ENCODE assay signal across 10 cellular contexts in the genomic region with DNA sequence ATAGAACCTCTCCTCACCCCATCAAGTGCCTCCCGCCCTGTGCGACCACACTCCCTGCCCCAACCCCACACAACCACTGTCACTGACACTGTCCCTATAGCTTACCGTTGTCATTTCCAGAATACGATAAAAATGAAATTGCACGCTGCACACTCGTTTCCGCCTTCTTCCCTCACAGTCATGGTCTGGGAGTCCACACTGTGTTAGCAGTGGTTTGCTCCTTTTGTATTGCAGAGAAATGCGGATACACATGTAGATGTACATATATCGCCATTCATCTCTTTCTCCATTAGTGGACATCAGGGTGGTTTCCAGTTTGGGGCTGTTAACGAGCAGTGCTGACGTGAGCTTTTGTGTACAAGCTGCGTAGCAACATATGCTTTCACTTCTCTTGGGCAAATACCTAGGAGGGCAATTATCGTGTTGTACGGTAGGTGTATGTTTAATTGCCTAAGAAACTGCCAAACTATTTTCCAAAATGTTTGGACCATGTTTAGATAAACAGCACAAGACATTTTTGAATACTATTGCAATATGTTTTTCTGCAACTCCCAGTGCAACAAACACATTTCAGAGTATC. TPM values are rescaled to one million over a fixed set of nuclear protein-coding genes. Genes with fewer than 3 reads are reported as not detected.
DNase-seq lines count a peak whose midpoint lies in the region; ATAC-seq lines count a peak whose summit lies in the region.
"Had no signal": no experiment of that assay in that cellular context is flagged by ENCODE, and none has a peak within 500 bp of the region (broad histone marks: within the 10 kb centered on the region; RNA-seq: fewer than 3 reads in every experiment).

No MANE protein-coding gene starts in this region.

- H3K4me1 Mint-ChIP-seq in activated CD4-positive, alpha-beta memory T cell treated with anti-CD3 and anti-CD28 coated beads, Interleukin-2, amount 10 ng/mL, durations not matched to agents 7 days and 5 days: peaks cover 72% of the 10 kb centered on the region
- H3K4me1 Mint-ChIP-seq in naive thymus-derived CD4-positive, alpha-beta T cell: peaks cover 41 to 69% (median 59%) of the 10 kb centered on the region in 7 donors

- H3K27ac Mint-ChIP-seq in activated CD4-positive, alpha-beta memory T cell treated with anti-CD3 and anti-CD28 coated beads, Interleukin-2, amount 10 ng/mL, durations not matched to agents 7 days and 5 days: peak overlapping the region; percentile 97
- peak overlapping the region; percentile 96 to 100 (median 98) for H3K27ac Mint-ChIP-seq in naive thymus-derived CD4-positive, alpha-beta T cell

- peaks cover 22 to 49% of the 10 kb centered on the region in 2 donors for H3K4me1 ChIP-seq in naive thymus-derived CD4-positive, alpha-beta T cell (ENCODE audit: control insufficient read depth in 2 of 2, insufficient read depth in 2 of 2, low read length in 2 of 2)

- H3K27ac ChIP-seq in naive thymus-derived CD4-positive, alpha-beta T cell (ENCODE audit: low read depth, low read length): peak overlapping the region; percentile 81
- H3K27ac ChIP-seq: GM23248 had no signal

- H3K9me3 ChIP-seq in naive thymus-derived CD4-positive, alpha-beta T cell (ENCODE audit: control insufficient read depth in 2 of 3, low read length in 3 of 3): no peaks in the 10 kb centered on the region

- POLR2A ChIA-PET in activated CD4-positive, alpha-beta memory T cell treated with anti-CD3 and anti-CD28 coated beads, Interleukin-2, amount 10 ng/mL, durations not matched to agents 7 days and 5 days (lab: Charles Lee): interaction anchor here (0.9 to 11.3 kb wide), 35 partner anchors 11 to 388 kb away, joined by 3 to 265 read pairs (median 9); a partner anchor contains a TSS
- POLR2A ChIA-PET in naive thymus-derived CD4-positive, alpha-beta T cell (lab: Charles Lee): interaction anchor here (0.6 to 7.4 kb wide), 27 partner anchors 8 to 1798 kb away, joined by 3 to 222 read pairs (median 7); a partner anchor contains a TSS

- peaks cover 36% of the 10 kb centered on the region for H3K36me3 Mint-ChIP-seq in activated CD4-positive, alpha-beta memory T cell treated with anti-CD3 and anti-CD28 coated beads, Interleukin-2, amount 10 ng/mL, durations not matched to agents 7 days and 5 days (ENCODE audit: low read depth)
- H3K36me3 Mint-ChIP-seq in naive thymus-derived CD4-positive, alpha-beta T cell: peaks cover 0 to 25% (median 0%) of the 10 kb centered on the region in 5 donors

- peak; percentile 64 for ATAC-seq in HG03520 (IDR thresholded peaks at IDR 0.05; ENCODE audit: unreplicated experiment)
- ATAC-seq in naive thymus-derived CD4-positive, alpha-beta T cell: peak; percentile 21
- ATAC-seq in HG03097 (IDR thresholded peaks at IDR 0.05; ENCODE audit: low FRiP score, unreplicated experiment): no peak

- no peaks in the 10 kb centered on the region for H3K9me3 Mint-ChIP-seq in activated CD4-positive, alpha-beta memory T cell treated with anti-CD3 and anti-CD28 coated beads, Interleukin-2, amount 10 ng/mL, durations not matched to agents 7 days and 5 days
- peaks cover 0 to 8% (median 0%) of the 10 kb centered on the region in 11 donors for H3K9me3 Mint-ChIP-seq in naive thymus-derived CD4-positive, alpha-beta T cell

- peak; percentile 77 for DNase-seq in DMS53 (lab: John Stamatoyannopoulos, UW)
- peak; percentile 52 for DNase-seq in activated CD4-positive, alpha-beta memory T cell treated with anti-CD3 and anti-CD28 coated beads, Interleukin-2, amount 10 ng/mL, durations not matched to agents 7 days and 5 days
- no peak for DNase-seq in naive thymus-derived CD4-positive, alpha-beta T cell
- no peak for DNase-seq in C1 segment of cervical spinal cord (lab: John Stamatoyannopoulos, UW)
- DNase-seq in iPS-NIHi7 (ENCODE audit: extremely low spot score): no peak
- DNase-seq in effector CD4-positive, alpha-beta T cell: no peak
- DNase-seq: GM23248 had no signal

- H3K27me3 Mint-ChIP-seq in activated CD4-positive, alpha-beta memory T cell treated with anti-CD3 and anti-CD28 coated beads, Interleukin-2, amount 10 ng/mL, durations not matched to agents 7 days and 5 days: no peaks in the 10 kb centered on the region
- no peaks in the 10 kb centered on the region for H3K27me3 Mint-ChIP-seq in naive thymus-derived CD4-positive, alpha-beta T cell

- H3K4me3 ChIP-seq in naive thymus-derived CD4-positive, alpha-beta T cell (ENCODE audit: low read length): peak overlapping the region; percentile 22
- H3K4me3 ChIP-seq: GM23248 had no signal

- H3K4me3 Mint-ChIP-seq in activated CD4-positive, alpha-beta memory T cell treated with anti-CD3 and anti-CD28 coated beads, Interleukin-2, amount 10 ng/mL, durations not matched to agents 7 days and 5 days: peak overlapping the region; percentile 76
- H3K4me3 Mint-ChIP-seq in naive thymus-derived CD4-positive, alpha-beta T cell: peak overlapping the region in 9 of 10 donors; percentile 2 to 85 (median 71)

- H3K27me3 ChIP-seq in naive thymus-derived CD4-positive, alpha-beta T cell (ENCODE audit: control insufficient read depth in 2 of 2, insufficient read depth in 2 of 2, low read length in 2 of 2): no peaks in the 10 kb centered on the region

- no peaks in the 10 kb centered on the region for H3K36me3 ChIP-seq in naive thymus-derived CD4-positive, alpha-beta T cell (ENCODE audit: control insufficient read depth in 2 of 3, insufficient read depth in 3 of 3, low read length in 3 of 3)

- intact Hi-C loops in naive thymus-derived CD4-positive, alpha-beta T cell (cut with micrococcal nuclease): loop anchor here (1.0 to 2.0 kb wide), 11 partner anchors 17 to 137 kb away; a partner anchor contains a TSS

- CTCF ChIA-PET in activated CD4-positive, alpha-beta memory T cell treated with anti-CD3 and anti-CD28 coated beads, Interleukin-2, amount 10 ng/mL, durations not matched to agents 7 days and 5 days (lab: Charles Lee): interaction anchor here (1.0 to 6.2 kb wide), 12 partner anchors 11 to 144 kb away, joined by 3 to 53 read pairs (median 8); no protein-coding TSS in a partner anchor
- CTCF ChIA-PET in naive thymus-derived CD4-positive, alpha-beta T cell (lab: Charles Lee): interaction anchor here (0.6 to 4.5 kb wide), 17 partner anchors 10 to 85 kb away, joined by 3 to 31 read pairs (median 5); no protein-coding TSS in a partner anchor

RNA-seq across cellular contexts. Expression of a gene that starts 59.2 kb away (rescaled TPM):
- total RNA-seq in activated CD4-positive, alpha-beta memory T cell treated with anti-CD3 and anti-CD28 coated beads, Interleukin-2, amount 10 ng/mL, durations not matched to agents 7 days and 5 days: 100 to 1,000 TPM; 359 to 373 TPM
- 100 to 1,000 TPM; 180 to 399 (median 224) TPM for total RNA-seq in naive thymus-derived CD4-positive, alpha-beta T cell
- polyA plus RNA-seq in naive thymus-derived CD4-positive, alpha-beta T cell: 100 to 1,000 TPM; 217 to 371 TPM
- total RNA-seq: bronchial epithelial cell, GM23248 had no signal
- polyA plus RNA-seq: GM23248 had no signal

Comparison
In these comparisons a context has a peak if more than half of its experiments do, and no peak if none do; other contexts are left out.
1. DNase-seq: peak in DMS53 (single experiment) and activated CD4-positive, alpha-beta memory T cell treated with anti-CD3 and anti-CD28 coated beads, Interleukin-2, amount 10 ng/mL, durations not matched to agents 7 days and 5 days (single experiment); none in naive thymus-derived CD4-positive, alpha-beta T cell (0 of 9), C1 segment of cervical spinal cord (0 of 14), iPS-NIHi7 (single experiment) and effector CD4-positive, alpha-beta T cell (single experiment).